Comparison of ENCODE assay signal across 1 cellular context in the genomic region with DNA sequence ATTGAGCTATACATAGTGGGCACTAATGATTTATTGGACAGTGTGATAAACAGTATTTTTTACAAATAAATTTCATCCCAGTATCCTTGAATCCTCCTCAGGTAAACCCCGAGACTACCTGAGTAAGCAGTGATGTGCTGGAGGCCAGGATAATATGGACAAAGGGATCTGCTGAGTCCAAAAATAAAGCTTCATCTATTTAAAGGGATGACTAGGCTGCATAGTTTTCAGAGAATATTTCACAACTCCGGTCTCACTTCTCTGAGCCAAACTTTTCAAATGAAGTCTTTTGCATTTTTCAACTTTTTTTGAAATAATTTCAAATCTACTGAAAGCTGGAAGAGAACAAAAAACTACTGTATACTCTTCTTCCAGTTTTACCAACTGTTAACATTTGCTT.
TF ChIP-seq lines count a peak whose summit lies in the region.

No MANE protein-coding gene starts in this region.

TF ChIP-seq in GM23338, 12 proteins besides CTCF, POLR2A, EP300 and RAD21 (continued from another document):
- TF ChIP-seq ZNF331 (CRISPR knock-in tag; IDR thresholded peaks at IDR 0.05; ENCODE audit: low read depth): no peak
- no peak for TF ChIP-seq NANOG (IDR thresholded peaks at IDR 0.05; ENCODE audit: borderline replicate concordance)
- TF ChIP-seq, protein P1, sequence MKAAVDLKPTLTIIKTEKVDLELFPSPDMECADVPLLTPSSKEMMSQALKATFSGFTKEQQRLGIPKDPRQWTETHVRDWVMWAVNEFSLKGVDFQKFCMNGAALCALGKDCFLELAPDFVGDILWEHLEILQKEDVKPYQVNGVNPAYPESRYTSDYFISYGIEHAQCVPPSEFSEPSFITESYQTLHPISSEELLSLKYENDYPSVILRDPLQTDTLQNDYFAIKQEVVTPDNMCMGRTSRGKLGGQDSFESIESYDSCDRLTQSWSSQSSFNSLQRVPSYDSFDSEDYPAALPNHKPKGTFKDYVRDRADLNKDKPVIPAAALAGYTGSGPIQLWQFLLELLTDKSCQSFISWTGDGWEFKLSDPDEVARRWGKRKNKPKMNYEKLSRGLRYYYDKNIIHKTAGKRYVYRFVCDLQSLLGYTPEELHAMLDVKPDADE (IDR thresholded peaks at IDR 0.05): no peak
- no peak for TF ChIP-seq CREB1 (CRISPR knock-in tag; IDR thresholded peaks at IDR 0.05; ENCODE audit: low read depth)
- TF ChIP-seq ZNF114 (CRISPR knock-in tag; IDR thresholded peaks at IDR 0.05): no peak
- TF ChIP-seq, protein P2, sequence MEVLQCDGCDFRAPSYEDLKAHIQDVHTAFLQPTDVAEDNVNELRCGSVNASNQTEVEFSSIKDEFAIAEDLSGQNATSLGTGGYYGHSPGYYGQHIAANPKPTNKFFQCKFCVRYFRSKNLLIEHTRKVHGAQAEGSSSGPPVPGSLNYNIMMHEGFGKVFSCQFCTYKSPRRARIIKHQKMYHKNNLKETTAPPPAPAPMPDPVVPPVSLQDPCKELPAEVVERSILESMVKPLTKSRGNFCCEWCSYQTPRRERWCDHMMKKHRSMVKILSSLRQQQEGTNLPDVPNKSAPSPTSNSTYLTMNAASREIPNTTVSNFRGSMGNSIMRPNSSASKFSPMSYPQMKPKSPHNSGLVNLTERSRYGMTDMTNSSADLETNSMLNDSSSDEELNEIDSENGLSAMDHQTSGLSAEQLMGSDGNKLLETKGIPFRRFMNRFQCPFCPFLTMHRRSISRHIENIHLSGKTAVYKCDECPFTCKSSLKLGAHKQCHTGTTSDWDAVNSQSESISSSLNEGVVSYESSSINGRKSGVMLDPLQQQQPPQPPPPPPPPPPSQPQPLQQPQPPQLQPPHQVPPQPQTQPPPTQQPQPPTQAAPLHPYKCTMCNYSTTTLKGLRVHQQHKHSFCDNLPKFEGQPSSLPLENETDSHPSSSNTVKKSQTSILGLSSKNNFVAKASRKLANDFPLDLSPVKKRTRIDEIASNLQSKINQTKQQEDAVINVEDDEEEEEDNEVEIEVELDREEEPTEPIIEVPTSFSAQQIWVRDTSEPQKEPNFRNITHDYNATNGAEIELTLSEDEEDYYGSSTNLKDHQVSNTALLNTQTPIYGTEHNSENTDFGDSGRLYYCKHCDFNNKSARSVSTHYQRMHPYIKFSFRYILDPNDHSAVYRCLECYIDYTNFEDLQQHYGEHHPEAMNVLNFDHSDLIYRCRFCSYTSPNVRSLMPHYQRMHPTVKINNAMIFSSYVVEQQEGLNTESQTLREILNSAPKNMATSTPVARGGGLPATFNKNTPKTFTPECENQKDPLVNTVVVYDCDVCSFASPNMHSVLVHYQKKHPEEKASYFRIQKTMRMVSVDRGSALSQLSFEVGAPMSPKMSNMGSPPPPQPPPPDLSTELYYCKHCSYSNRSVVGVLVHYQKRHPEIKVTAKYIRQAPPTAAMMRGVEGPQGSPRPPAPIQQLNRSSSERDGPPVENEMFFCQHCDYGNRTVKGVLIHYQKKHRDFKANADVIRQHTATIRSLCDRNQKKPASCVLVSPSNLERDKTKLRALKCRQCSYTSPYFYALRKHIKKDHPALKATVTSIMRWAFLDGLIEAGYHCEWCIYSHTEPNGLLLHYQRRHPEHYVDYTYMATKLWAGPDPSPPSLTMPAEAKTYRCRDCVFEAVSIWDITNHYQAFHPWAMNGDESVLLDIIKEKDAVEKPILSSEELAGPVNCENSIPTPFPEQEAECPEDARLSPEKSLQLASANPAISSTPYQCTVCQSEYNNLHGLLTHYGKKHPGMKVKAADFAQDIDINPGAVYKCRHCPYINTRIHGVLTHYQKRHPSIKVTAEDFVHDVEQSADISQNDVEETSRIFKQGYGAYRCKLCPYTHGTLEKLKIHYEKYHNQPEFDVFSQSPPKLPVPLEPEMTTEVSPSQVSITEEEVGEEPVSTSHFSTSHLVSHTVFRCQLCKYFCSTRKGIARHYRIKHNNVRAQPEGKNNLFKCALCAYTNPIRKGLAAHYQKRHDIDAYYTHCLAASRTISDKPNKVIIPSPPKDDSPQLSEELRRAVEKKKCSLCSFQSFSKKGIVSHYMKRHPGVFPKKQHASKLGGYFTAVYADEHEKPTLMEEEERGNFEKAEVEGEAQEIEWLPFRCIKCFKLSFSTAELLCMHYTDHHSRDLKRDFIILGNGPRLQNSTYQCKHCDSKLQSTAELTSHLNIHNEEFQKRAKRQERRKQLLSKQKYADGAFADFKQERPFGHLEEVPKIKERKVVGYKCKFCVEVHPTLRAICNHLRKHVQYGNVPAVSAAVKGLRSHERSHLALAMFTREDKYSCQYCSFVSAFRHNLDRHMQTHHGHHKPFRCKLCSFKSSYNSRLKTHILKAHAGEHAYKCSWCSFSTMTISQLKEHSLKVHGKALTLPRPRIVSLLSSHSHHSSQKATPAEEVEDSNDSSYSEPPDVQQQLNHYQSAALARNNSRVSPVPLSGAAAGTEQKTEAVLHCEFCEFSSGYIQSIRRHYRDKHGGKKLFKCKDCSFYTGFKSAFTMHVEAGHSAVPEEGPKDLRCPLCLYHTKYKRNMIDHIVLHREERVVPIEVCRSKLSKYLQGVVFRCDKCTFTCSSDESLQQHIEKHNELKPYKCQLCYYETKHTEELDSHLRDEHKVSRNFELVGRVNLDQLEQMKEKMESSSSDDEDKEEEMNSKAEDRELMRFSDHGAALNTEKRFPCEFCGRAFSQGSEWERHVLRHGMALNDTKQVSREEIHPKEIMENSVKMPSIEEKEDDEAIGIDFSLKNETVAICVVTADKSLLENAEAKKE (CRISPR knock-in tag; IDR thresholded peaks at IDR 0.05): no peak
- no peak for TF ChIP-seq EZH2phosphoT487 (IDR thresholded peaks at IDR 0.05; ENCODE audit: unreplicated experiment)
- TF ChIP-seq POLR2AphosphoS5 (IDR thresholded peaks at IDR 0.05; ENCODE audit: low read depth): no peak
- TF ChIP-seq JUNB (IDR thresholded peaks at IDR 0.05; ENCODE audit: unreplicated experiment): no peak
